ENCODE assay signal across 1 cellular context in genomic region chr16:11877374-11877773, GRCh38.
TF ChIP-seq lines count a peak whose summit lies in the region.

No MANE protein-coding gene starts in this region.

TF ChIP-seq in SK-N-SH, 30 proteins besides CTCF, POLR2A, EP300 and RAD21 (continued from another document):
- TF ChIP-seq PBX3 (IDR thresholded peaks at IDR 0.05): no peak
- TF ChIP-seq MAX (IDR thresholded peaks at IDR 0.05; ENCODE audit: low read depth): no peak
- TF ChIP-seq MXI1 (IDR thresholded peaks at IDR 0.05; ENCODE audit: low read depth, low read length): no peak
- no peak for TF ChIP-seq ELF1 (IDR thresholded peaks at IDR 0.05)
TF ChIP-seq in SK-N-SH: peak in this region for 0.
